ENCODE assay signal across 10 cellular contexts in the genomic region with DNA sequence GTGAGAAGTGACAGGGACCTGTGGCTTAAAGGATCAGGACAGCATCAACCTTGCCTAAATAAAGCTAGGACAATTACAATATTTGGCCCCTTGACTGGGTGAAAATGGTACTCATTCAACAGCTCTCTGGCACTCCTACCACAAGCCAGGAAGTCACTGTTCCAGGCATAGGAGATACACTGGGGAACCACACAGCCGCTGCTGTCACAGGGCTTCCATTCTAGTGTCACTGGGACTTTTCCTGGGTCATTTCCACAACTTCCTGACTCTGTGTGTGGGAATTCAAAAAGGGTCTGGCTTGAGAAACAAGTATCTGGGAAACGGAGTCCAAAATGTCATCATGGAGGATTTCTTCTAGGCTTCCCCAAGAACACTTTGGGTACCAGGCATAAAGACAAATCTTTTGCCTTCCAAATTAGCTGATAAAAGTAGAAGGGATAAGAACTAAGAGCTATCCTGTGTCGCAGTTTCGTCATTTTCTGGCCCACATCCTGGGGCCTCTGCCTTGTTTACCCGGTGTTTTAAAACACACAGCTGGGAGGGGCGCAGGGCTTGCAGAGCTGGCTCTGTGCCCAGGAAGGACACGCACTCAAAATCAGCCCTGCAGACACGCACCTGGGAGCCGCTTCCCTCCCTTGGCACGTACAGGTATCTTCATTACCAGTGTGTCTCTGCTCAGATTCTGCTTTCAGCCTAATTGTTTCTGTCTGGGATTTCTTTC.
DNase-seq lines count a peak whose midpoint lies in the region; ATAC-seq lines count a peak whose summit lies in the region.
"Had no signal": no experiment of that assay in that cellular context is flagged by ENCODE, and none has a peak within 500 bp of the region (broad histone marks: within the 10 kb centered on the region; RNA-seq: fewer than 3 reads in every experiment).

No MANE protein-coding gene starts in this region.

- no peaks in the 10 kb centered on the region for H3K9me3 Mint-ChIP-seq in dendritic cell treated with granulocyte-macrophage colony-stimulating factor and Interleukin-4, amounts not matched to agents 40 ng/mL and 50 ng/mL, for 4 days
- H3K9me3 Mint-ChIP-seq: neural crest cell had no signal

- peak; percentile 5 to 38 for DNase-seq in activated CD8-positive, alpha-beta memory T cell treated with anti-CD3 and anti-CD28 coated beads for 1 hour (ENCODE audit: extremely low read depth in 1 of 2, low read depth in 1 of 2)
- DNase-seq in activated CD8-positive, alpha-beta memory T cell treated with anti-CD3 and anti-CD28 coated beads, Interleukin-2, amount 50 U/mL, for 48 hours = no peak
- DNase-seq in T-helper 22 cell (ENCODE audit: low read depth) (peak; percentile 59), iPS-NIHi7 (ENCODE audit: extremely low spot score) (no peak)
- DNase-seq in stimulated activated CD4-positive, alpha-beta T cell treated with anti-CD3 and anti-CD28 coated beads, Interleukin-15, amount 100 ng/mL, for 24 hours = peak; percentile 41

- intact Hi-C loops in dendritic cell treated with granulocyte-macrophage colony-stimulating factor and Interleukin-4, amounts not matched to agents 40 ng/mL and 50 ng/mL, for 4 days (cut with micrococcal nuclease) = no loop called here

- no peak overlapping the region for H3K4me3 Mint-ChIP-seq in dendritic cell treated with granulocyte-macrophage colony-stimulating factor and Interleukin-4, amounts not matched to agents 40 ng/mL and 50 ng/mL, for 4 days
- H3K4me3 Mint-ChIP-seq: B cell, neural crest cell had no signal

- H3K27ac Mint-ChIP-seq in dendritic cell treated with granulocyte-macrophage colony-stimulating factor and Interleukin-4, amounts not matched to agents 40 ng/mL and 50 ng/mL, for 4 days = peak overlapping the region; percentile 52
- H3K27ac Mint-ChIP-seq: B cell had no signal

- no peak for ATAC-seq in HG02840 (IDR thresholded peaks at IDR 0.05; ENCODE audit: low FRiP score, unreplicated experiment)
- no peak for ATAC-seq in GM19452 (IDR thresholded peaks at IDR 0.05; ENCODE audit: unreplicated experiment)

- H3K27me3 Mint-ChIP-seq in dendritic cell treated with granulocyte-macrophage colony-stimulating factor and Interleukin-4, amounts not matched to agents 40 ng/mL and 50 ng/mL, for 4 days = no peaks in the 10 kb centered on the region

- H3K4me1 Mint-ChIP-seq in dendritic cell treated with granulocyte-macrophage colony-stimulating factor and Interleukin-4, amounts not matched to agents 40 ng/mL and 50 ng/mL, for 4 days (ENCODE audit: low read depth) = peaks cover 4% of the 10 kb centered on the region
- H3K4me1 Mint-ChIP-seq: B cell, neural crest cell had no signal

- peaks cover 77% of the 10 kb centered on the region for H3K36me3 Mint-ChIP-seq in dendritic cell treated with granulocyte-macrophage colony-stimulating factor and Interleukin-4, amounts not matched to agents 40 ng/mL and 50 ng/mL, for 4 days (ENCODE audit: low read depth)

Comparison
In these comparisons a context has a peak if more than half of its experiments do, and no peak if none do; other contexts are left out.
1. DNase-seq: peak in activated CD8-positive, alpha-beta memory T cell treated with anti-CD3 and anti-CD28 coated beads for 1 hour (2 of 2), T-helper 22 cell (single experiment) and stimulated activated CD4-positive, alpha-beta T cell treated with anti-CD3 and anti-CD28 coated beads, Interleukin-15, amount 100 ng/mL, for 24 hours (single experiment); none in activated CD8-positive, alpha-beta memory T cell treated with anti-CD3 and anti-CD28 coated beads, Interleukin-2, amount 50 U/mL, for 48 hours (single experiment) and iPS-NIHi7 (single experiment).